ENCODE assay signal across 17 cellular contexts in genomic region chr4:7653510-7654414, GRCh38.
DNase-seq lines count a peak whose midpoint lies in the region; ATAC-seq, FAIRE-seq and TF ChIP-seq lines count a peak whose summit lies in the region.
"Had no signal": no experiment of that assay in that cellular context is flagged by ENCODE, and none has a peak within 500 bp of the region (broad histone marks: within the 10 kb centered on the region; RNA-seq: fewer than 3 reads in every experiment).

No MANE protein-coding gene starts in this region.

- H3K4me3 ChIP-seq in astrocyte of the spinal cord (ENCODE audit: low read depth, low read length) (no peak overlapping the region), HepG2 (replicated peaks in 1 of 3; ENCODE audit: insufficient read depth in 1 of 3, low read depth in 2 of 3, low read length in 3 of 3) (no peak overlapping the region)
- H3K4me3 ChIP-seq: prostate gland had no signal

- no peak overlapping the region for H2AFZ ChIP-seq in HepG2 (ENCODE audit: low read length)

- POLR2A ChIA-PET in HepG2 (lab: Yijun Ruan, JAX), result no interaction called here

- no peak for TF ChIP-seq EP300 in HepG2 (IDR thresholded peaks at IDR 0.05; ENCODE audit: low read depth in 2 of 2, low read length in 2 of 2)
- no peak for TF ChIP-seq EP300 in HepG2 (CRISPR knock-in tag; IDR thresholded peaks at IDR 0.05; ENCODE audit: borderline replicate concordance)

- H3K36me3 ChIP-seq in HepG2 (replicated peaks in 1 of 2; ENCODE audit: control insufficient read depth in 1 of 2, insufficient read depth in 2 of 2, low read length in 2 of 2), result no peaks in the 10 kb centered on the region
- H3K36me3 ChIP-seq: esophagus squamous epithelium, heart right ventricle, prostate gland had no signal

- no peak for ATAC-seq in HepG2
- ATAC-seq in HG02763 (IDR thresholded peaks at IDR 0.05; ENCODE audit: unreplicated experiment), result no peak

- H3K79me2 ChIP-seq in HepG2 (ENCODE audit: insufficient read depth, low read length), result no peaks in the 10 kb centered on the region

- intact Hi-C loops in HepG2 (cut with micrococcal nuclease; ENCODE audit: unreplicated experiment), result no loop called here

- no peak overlapping the region for H3K9ac ChIP-seq in HepG2 (ENCODE audit: insufficient read depth, low read depth, low read length)

- CTCF ChIA-PET in HepG2 (lab: Yijun Ruan, JAX; ENCODE audit: low intra/inter-chr PET ratio, low total read pairs), result no interaction called here

- no peaks in the 10 kb centered on the region for H4K20me1 ChIP-seq in HepG2 (ENCODE audit: insufficient read depth, low read length)

- H3K4me1 ChIP-seq in HepG2 (ENCODE audit: insufficient read depth, low read length), result peaks cover 34% of the 10 kb centered on the region
- H3K4me1 ChIP-seq: prostate gland had no signal

- BruUV-seq in HepG2 (replicated peaks; lab: Mats Ljungman, UMichigan), result no TSS peak

- FAIRE-seq in HTR-8/SVneo (lab: Jason Lieb, UNC), result peak; percentile 59
- FAIRE-seq in HepG2 (lab: Jason Lieb, UNC), result no peak

- H3K4me2 ChIP-seq in HepG2 (ENCODE audit: low read depth, low read length), result no peak overlapping the region

- H3K27ac ChIP-seq in HepG2 (ENCODE audit: extremely low read length, insufficient read depth, low read length), result no peak overlapping the region
- H3K27ac ChIP-seq: prostate gland had no signal

- TF ChIP-seq CTCF in astrocyte of the spinal cord (IDR thresholded peaks at IDR 0.05; ENCODE audit: low read depth, low read length) (peak; percentile 29), HepG2 (CRISPR knock-in tag; IDR thresholded peaks at IDR 0.05) (peak; percentile 33)

- DNase-seq in HTR-8/SVneo (ENCODE audit: insufficient read length, low spot score) (no peak), astrocyte of the spinal cord (ENCODE audit: low read depth, low spot score) (no peak), HepG2 (ENCODE audit: low spot score) (no peak), stromal cell of bone marrow (ENCODE audit: low read depth) (peak; percentile 9), HuH-7 (ENCODE audit: low spot score) (no peak), GM19240 (ENCODE audit: insufficient read length, low spot score) (no peak)
- DNase-seq: activated CD8-positive, alpha-beta memory T cell treated with anti-CD3 and anti-CD28 coated beads for 24 hours; activated effector memory CD4-positive, alpha-beta T cell treated with anti-CD3 and anti-CD28 coated beads, Interleukin-2, amount 50 U/mL, for 16 hours; amniotic stem cell; CD4-positive, CD25-positive, alpha-beta regulatory T cell; DMS79 treated with DMSO at 0.1 percent for 48 hours; esophagus squamous epithelium; heart right ventricle; NCI-H2029; SW 1271 had no signal

- in situ Hi-C loops in astrocyte of the spinal cord (cut with HindIII; ENCODE audit: low sequenced_read_pairs), result no loop called here
- in situ Hi-C loops in HepG2 (cut with HindIII; ENCODE audit: extremely low pct_ligation_motif_present, low pct_unique_long_range_greater_than_20kb), result no loop called here

- H3K27me3 ChIP-seq in HepG2 (ENCODE audit: control insufficient read depth in 1 of 2, insufficient read depth in 2 of 2, low read length in 2 of 2), result no peaks in the 10 kb centered on the region

- WGBS in HepG2 (ENCODE audit: low lambda C conversion rate), result 86% methylated on average over 25 of the region's 25 CpGs

- no peaks in the 10 kb centered on the region for H3K9me3 ChIP-seq in HepG2 (ENCODE audit: low read length)
- H3K9me3 ChIP-seq: esophagus squamous epithelium, heart right ventricle, prostate gland had no signal

- TF ChIP-seq POLR2A in HepG2 (IDR thresholded peaks at IDR 0.05; ENCODE audit: insufficient read depth in 1 of 2, low read depth in 2 of 2, low read length in 2 of 2), result no peak

- no peak for TF ChIP-seq RAD21 in HepG2 (CRISPR knock-in tag; IDR thresholded peaks at IDR 0.05)

TF ChIP-seq in HepG2, 621 proteins besides CTCF, POLR2A, EP300 and RAD21:
- TF ChIP-seq ZNF354B (CRISPR knock-in tag; IDR thresholded peaks at IDR 0.05) (no peak), CCAR2 (optimal IDR thresholded peaks at IDR 0.05; ENCODE audit: low read depth, low read length) (no peak), ZNF552 (CRISPR knock-in tag; IDR thresholded peaks at IDR 0.05; ENCODE audit: borderline replicate concordance) (no peak), SKIL (CRISPR knock-in tag; IDR thresholded peaks at IDR 0.05; ENCODE audit: borderline replicate concordance) (no peak), MEIS2 (CRISPR knock-in tag; IDR thresholded peaks at IDR 0.05) (no peak), KLF11 (CRISPR knock-in tag; IDR thresholded peaks at IDR 0.05) (no peak)
- TF ChIP-seq, protein P1, sequence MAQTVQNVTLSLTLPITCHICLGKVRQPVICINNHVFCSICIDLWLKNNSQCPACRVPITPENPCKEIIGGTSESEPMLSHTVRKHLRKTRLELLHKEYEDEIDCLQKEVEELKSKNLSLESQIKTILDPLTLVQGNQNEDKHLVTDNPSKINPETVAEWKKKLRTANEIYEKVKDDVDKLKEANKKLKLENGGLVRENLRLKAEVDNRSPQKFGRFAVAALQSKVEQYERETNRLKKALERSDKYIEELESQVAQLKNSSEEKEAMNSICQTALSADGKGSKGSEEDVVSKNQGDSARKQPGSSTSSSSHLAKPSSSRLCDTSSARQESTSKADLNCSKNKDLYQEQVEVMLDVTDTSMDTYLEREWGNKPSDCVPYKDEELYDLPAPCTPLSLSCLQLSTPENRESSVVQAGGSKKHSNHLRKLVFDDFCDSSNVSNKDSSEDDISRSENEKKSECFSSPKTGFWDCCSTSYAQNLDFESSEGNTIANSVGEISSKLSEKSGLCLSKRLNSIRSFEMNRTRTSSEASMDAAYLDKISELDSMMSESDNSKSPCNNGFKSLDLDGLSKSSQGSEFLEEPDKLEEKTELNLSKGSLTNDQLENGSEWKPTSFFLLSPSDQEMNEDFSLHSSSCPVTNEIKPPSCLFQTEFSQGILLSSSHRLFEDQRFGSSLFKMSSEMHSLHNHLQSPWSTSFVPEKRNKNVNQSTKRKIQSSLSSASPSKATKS (CRISPR knock-in tag; IDR thresholded peaks at IDR 0.05), result no peak
TF ChIP-seq in HepG2: peak in this region for 0.
